9 cellular contexts compared by ENCODE assay signal in genomic region chr17:29613856-29614255, GRCh38. TPM values are rescaled to one million over a fixed set of nuclear protein-coding genes. Genes with fewer than 3 reads are reported as not detected.
A peak's percentile ranks its signal among the peaks of the same experiment; 100 is the strongest.
DNase-seq lines count a peak whose midpoint lies in the region; ATAC-seq and TF ChIP-seq lines count a peak whose summit lies in the region.
"Had no signal": no experiment of that assay in that cellular context is flagged by ENCODE, and none has a peak within 500 bp of the region (broad histone marks: within the 10 kb centered on the region; RNA-seq: fewer than 3 reads in every experiment).

No MANE protein-coding gene starts in this region.

- peak overlapping the region; percentile 54 for H2AK5ac ChIP-seq in neuronal stem cell (ENCODE audit: low read depth, low read length)

- H3K9me2 ChIP-seq in MM.1S (replicated peaks; ENCODE audit: insufficient read depth, low read length), result no peaks in the 10 kb centered on the region

- ATAC-seq in HG03460 (IDR thresholded peaks at IDR 0.05; ENCODE audit: unreplicated experiment) (no peak), GM18511 (IDR thresholded peaks at IDR 0.05; ENCODE audit: unreplicated experiment) (no peak)

- H3K79me2 ChIP-seq in MM.1S (ENCODE audit: low read length), result no peaks in the 10 kb centered on the region

- H3K9me3 ChIP-seq in MM.1S (replicated peaks; ENCODE audit: insufficient read depth, low read length), result no peaks in the 10 kb centered on the region
- no peaks in the 10 kb centered on the region for H3K9me3 ChIP-seq in esophagus muscularis mucosa
- H3K9me3 ChIP-seq in neuronal stem cell (replicated peaks in 1 of 2; ENCODE audit: control insufficient read depth in 2 of 2, insufficient read depth in 1 of 2, low read depth in 1 of 2, low read length in 2 of 2), result peaks cover 3 to 12% of the 10 kb centered on the region in 2 donors

- no peaks in the 10 kb centered on the region for H4K20me1 ChIP-seq in MM.1S (ENCODE audit: insufficient read depth, low read length)

- peaks cover 1% of the 10 kb centered on the region for H3K79me1 ChIP-seq in neuronal stem cell (ENCODE audit: low read depth, low read length)

- peak overlapping the region; percentile 14 for H2BK5ac ChIP-seq in neuronal stem cell (ENCODE audit: low read length)

- peak overlapping the region; percentile 97 for H2BK12ac ChIP-seq in neuronal stem cell (ENCODE audit: low read length)

- H4K91ac ChIP-seq in neuronal stem cell (ENCODE audit: low read depth, low read length, poor library complexity), result no peak overlapping the region

- no peak for TF ChIP-seq CTCF in AG10803 (conservative IDR thresholded peaks at IDR 0.05; ENCODE audit: low read length)
- no peak for TF ChIP-seq CTCF in MM.1S (IDR thresholded peaks at IDR 0.05; ENCODE audit: low read length)
- no peak for TF ChIP-seq CTCF in esophagus muscularis mucosa (IDR thresholded peaks at IDR 0.05)

- DNase-seq in AG10803 (ENCODE audit: low read depth), result no peak
- no peak for DNase-seq in MM.1S
- DNase-seq in esophagus muscularis mucosa (ENCODE audit: extremely low spot score), result no peak
- DNase-seq in neuronal stem cell (ENCODE audit: low spot score), result no peak
- DNase-seq in SK-N-DZ (ENCODE audit: low spot score), result no peak
- no peak for DNase-seq in NCI-H82 (lab: John Stamatoyannopoulos, UW)
- DNase-seq: NCI-H187 had no signal

- intact Hi-C loops in esophagus muscularis mucosa (cut with DNase I), result loop anchor here (10.0 kb wide), 1 partner anchor 161 kb away; no protein-coding TSS in a partner anchor

- H3K14ac ChIP-seq in neuronal stem cell (ENCODE audit: low read length), result peak overlapping the region; percentile 47

- H4K8ac ChIP-seq in neuronal stem cell (ENCODE audit: low read depth, low read length), result no peak overlapping the region

- peak overlapping the region; percentile 6; the same call in 1 of the 2 replicates for H3K9ac ChIP-seq in MM.1S (ENCODE audit: low read length)
- peak overlapping the region; percentile 83 for H3K9ac ChIP-seq in neuronal stem cell (ENCODE audit: low read depth, low read length, poor library complexity)

- H3K27ac ChIP-seq in MM.1S (ENCODE audit: low read length) (no peak overlapping the region), esophagus muscularis mucosa (replicated peaks in 1 of 4) (peak overlapping the region in 3 of 4 donors; percentile 42 to 70 (median 51)), neuronal stem cell (replicated peaks; ENCODE audit: low read length) (no peak overlapping the region)

- H2BK120ac ChIP-seq in neuronal stem cell (ENCODE audit: low read depth, low read length), result peak overlapping the region; percentile 24

- peak overlapping the region; percentile 63 for H2AFZ ChIP-seq in MM.1S (ENCODE audit: low read length)
- no peak overlapping the region for H2AFZ ChIP-seq in neuronal stem cell (ENCODE audit: low read length)

- no peak overlapping the region for H3K4ac ChIP-seq in neuronal stem cell (ENCODE audit: low read length)

- WGBS in esophagus muscularis mucosa, result 35% methylated on average over 11 of the region's 13 CpGs
- no CpG with 5 or more reads among the region's 13 CpGs for WGBS in neuronal stem cell (ENCODE audit: extremely low coverage in 2 of 2, insufficient read length in 2 of 2, insufficient replicate concordance in 1 of 2), 2 donors

- H3K4me2 ChIP-seq in MM.1S (ENCODE audit: low read depth, low read length) (peak overlapping the region; percentile 94), neuronal stem cell (ENCODE audit: insufficient read depth, low read length, poor library complexity, severe bottlenecking) (peak overlapping the region; percentile 43)

- no peak for TF ChIP-seq POLR2A in esophagus muscularis mucosa (IDR thresholded peaks at IDR 0.05; ENCODE audit: low read depth)

- H3K27me3 ChIP-seq in MM.1S (replicated peaks; ENCODE audit: insufficient read depth, low read length) (peaks cover 11% of the 10 kb centered on the region), esophagus muscularis mucosa (peaks cover 0 to under 1% (median 0%) of the 10 kb centered on the region in 4 donors), neuronal stem cell (ENCODE audit: control insufficient read depth in 3 of 3, insufficient read depth in 3 of 3, low read depth in 1 of 3, low read length in 3 of 3) (peaks cover 8 to 33% (median 16%) of the 10 kb centered on the region in 3 experiments)

- peak overlapping the region; percentile 81 for H2BK15ac ChIP-seq in neuronal stem cell (ENCODE audit: low read length)

- H3K23ac ChIP-seq in neuronal stem cell (ENCODE audit: low read depth, low read length, poor library complexity), result no peak overlapping the region

- H3K4me1 ChIP-seq in MM.1S (ENCODE audit: low read length), result peaks cover 36% of the 10 kb centered on the region
- peaks cover 62 to 64% (median 63%) of the 10 kb centered on the region in 4 donors for H3K4me1 ChIP-seq in esophagus muscularis mucosa
- peaks cover 0 to 29% of the 10 kb centered on the region in 2 donors for H3K4me1 ChIP-seq in neuronal stem cell (ENCODE audit: control insufficient read depth in 2 of 2, insufficient read depth in 1 of 2, low read depth in 1 of 2, low read length in 2 of 2)

- TF ChIP-seq EP300 in esophagus muscularis mucosa (IDR thresholded peaks at IDR 0.05), result no peak

- H3K4me3 ChIP-seq in AG10803 (ENCODE audit: low read length), result peak overlapping the region; percentile 43
- H3K4me3 ChIP-seq in MM.1S (ENCODE audit: low read length), result peak overlapping the region; percentile 58
- peak overlapping the region; percentile 42 to 57 (median 45) for H3K4me3 ChIP-seq in esophagus muscularis mucosa
- H3K4me3 ChIP-seq in neuronal stem cell (ENCODE audit: low read length in 2 of 2), result no peak overlapping the region

- H3K36me3 ChIP-seq in MM.1S (replicated peaks; ENCODE audit: insufficient read depth, low read length) (no peaks in the 10 kb centered on the region), esophagus muscularis mucosa (no peaks in the 10 kb centered on the region), neuronal stem cell (replicated peaks in 1 of 2; ENCODE audit: control insufficient read depth in 2 of 2, insufficient read depth in 2 of 2, low read length in 2 of 2) (peaks cover 6 to 42% of the 10 kb centered on the region in 2 donors)

- H3K18ac ChIP-seq in neuronal stem cell (ENCODE audit: low read length), result peak overlapping the region; percentile 93

- H3F3A ChIP-seq in MM.1S (ENCODE audit: insufficient read depth, low read length), result peaks cover 11% of the 10 kb centered on the region; the same call in 1 of the 2 replicates

RNA-seq across cellular contexts. Expression of gene CORO6, which starts 8.9 kb away (rescaled TPM):
- total RNA-seq in esophagus muscularis mucosa, result 10 to 100 TPM; 43.7 to 67.7 (median 46.9) TPM
- polyA plus RNA-seq in neuronal stem cell (2013, experiment 1 of 2), result 5.2 TPM
- polyA plus RNA-seq in neuronal stem cell (2013, experiment 2 of 2), result 5.5 TPM
- 7.0 and 10.3 TPM in 2 replicates for polyA plus RNA-seq in SK-N-DZ (2014; cell fraction: cytosol; rRNA removed)
- polyA plus RNA-seq in SK-N-DZ (2014; cell fraction: nucleus; rRNA removed), result 186 and 308 TPM in 2 replicates

RNA-seq across cellular contexts. Expression of gene ANKRD13B, which starts 20.9 kb away (rescaled TPM):
- 10 to 100 TPM in 3 of 4 donors, 1 to 10 TPM in 1; 8.0 to 16.1 (median 13.4) TPM for total RNA-seq in esophagus muscularis mucosa
- polyA plus RNA-seq in neuronal stem cell (2013, experiment 1 of 2), result 24.5 TPM
- 23.7 TPM for polyA plus RNA-seq in neuronal stem cell (2013, experiment 2 of 2)
- polyA plus RNA-seq in SK-N-DZ (2014; cell fraction: cytosol; rRNA removed), result 116 and 120 TPM in 2 replicates
- polyA plus RNA-seq in SK-N-DZ (2014; cell fraction: nucleus; rRNA removed), result 565 and 650 TPM in 2 replicates

RNA-seq across cellular contexts. Expression of gene GIT1, which starts 24.4 kb away (rescaled TPM):
- 10 to 100 TPM; 28.7 to 50.4 (median 39.9) TPM for total RNA-seq in esophagus muscularis mucosa
- polyA plus RNA-seq in neuronal stem cell (2013, experiment 1 of 2), result 63.2 TPM
- 65.1 TPM for polyA plus RNA-seq in neuronal stem cell (2013, experiment 2 of 2)
- 61.7 and 67.9 TPM in 2 replicates for polyA plus RNA-seq in SK-N-DZ (2014; cell fraction: cytosol; rRNA removed)
- polyA plus RNA-seq in SK-N-DZ (2014; cell fraction: nucleus; rRNA removed), result 87.2 and 119 TPM in 2 replicates

RNA-seq across cellular contexts. Expression of gene TP53I13, which starts 45.4 kb away (rescaled TPM):
- total RNA-seq in esophagus muscularis mucosa, result 10 to 100 TPM; 40.9 to 72.6 (median 55.7) TPM
- polyA plus RNA-seq in neuronal stem cell (2013, experiment 1 of 2), result 32.2 TPM
- 30.4 TPM for polyA plus RNA-seq in neuronal stem cell (2013, experiment 2 of 2)
- 111 and 124 TPM in 2 replicates for polyA plus RNA-seq in SK-N-DZ (2014; cell fraction: cytosol; rRNA removed)
- polyA plus RNA-seq in SK-N-DZ (2014; cell fraction: nucleus; rRNA removed), result 452 and 459 TPM in 2 replicates

RNA-seq across cellular contexts. Expression of gene ABHD15, which starts 47.0 kb away (rescaled TPM):
- total RNA-seq in esophagus muscularis mucosa, result 10 to 100 TPM in 3 of 4 donors, 1 to 10 TPM in 1; 6.8 to 18.3 (median 11.9) TPM
- polyA plus RNA-seq in neuronal stem cell (2013, experiment 1 of 2), result 2.6 TPM
- polyA plus RNA-seq in neuronal stem cell (2013, experiment 2 of 2), result 2.5 TPM
- polyA plus RNA-seq in SK-N-DZ (2014; cell fraction: cytosol; rRNA removed), result 8.3 and 9.6 TPM in 2 replicates
- polyA plus RNA-seq in SK-N-DZ (2014; cell fraction: nucleus; rRNA removed), result 3.5 and 6.9 TPM in 2 replicates

Comparison
In these comparisons a context has a peak if more than half of its experiments do, and no peak if none do; other contexts are left out.
1. H3K4me3 ChIP-seq: peak in AG10803 (single experiment), MM.1S (single experiment) and esophagus muscularis mucosa (4 of 4); none in neuronal stem cell (0 of 2).
2. H3K27ac ChIP-seq: peak in esophagus muscularis mucosa (3 of 4); none in MM.1S (single experiment) and neuronal stem cell (single experiment).